In genomic region chr20:53829086-53829703, GRCh38 we compare ENCODE assay signal across 1 cellular context.
TF ChIP-seq lines count a peak whose summit lies in the region.

No MANE protein-coding gene starts in this region.

TF ChIP-seq in HEK293, 187 proteins besides CTCF, POLR2A, EP300 and RAD21 (continued from another document):
- TF ChIP-seq REST (tag by site-specific recombination; IDR thresholded peaks at IDR 0.05) (peak; percentile 19; the same call in 1 of the 2 replicates), ZBTB7A (tag by site-specific recombination; IDR thresholded peaks at IDR 0.05; ENCODE audit: low read depth) (no peak)
TF ChIP-seq in HEK293: peak in this region for 7.
